8 cellular contexts compared by ENCODE assay signal in the genomic region with DNA sequence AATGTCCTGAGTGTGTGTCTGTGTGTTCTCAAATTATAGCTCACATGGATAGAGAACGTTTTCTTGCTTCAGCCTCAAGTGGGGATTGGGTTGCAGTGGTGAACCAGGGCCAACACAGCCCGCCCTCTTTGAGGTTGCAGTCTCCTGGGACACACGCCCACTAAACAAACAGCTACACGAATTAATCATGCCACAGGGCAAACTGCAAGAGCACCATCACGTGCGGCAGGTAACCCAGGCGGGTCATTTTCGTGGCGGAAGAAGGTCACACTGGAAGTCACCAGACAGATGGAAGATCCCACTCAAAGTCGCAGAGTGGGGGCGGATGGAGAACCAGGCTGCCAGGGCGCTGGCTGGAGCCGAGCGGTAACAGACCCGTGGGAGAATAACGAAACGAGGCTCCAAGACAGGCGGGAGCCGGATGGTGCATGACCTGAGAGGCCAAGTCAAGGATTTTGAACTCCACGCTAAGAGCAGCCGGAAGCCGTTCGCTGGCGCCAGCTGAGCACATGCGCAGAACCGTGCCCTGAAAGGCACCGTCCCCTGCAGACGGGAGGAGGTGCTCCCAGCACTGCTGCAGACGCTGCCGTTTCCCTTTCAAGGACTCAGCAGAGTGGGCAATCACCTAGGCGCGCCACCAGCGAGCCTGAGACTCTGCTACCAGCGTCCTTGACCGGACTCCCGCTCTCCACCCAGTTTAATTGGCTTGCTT. TPM values are rescaled to one million over a fixed set of nuclear protein-coding genes. Genes with fewer than 3 reads are reported as not detected.
DNase-seq lines count a peak whose midpoint lies in the region; ATAC-seq and TF ChIP-seq lines count a peak whose summit lies in the region.

No MANE protein-coding gene starts in this region.

- ATAC-seq in activated CD4-positive, alpha-beta T cell treated with anti-CD3 and anti-CD28 coated beads for 36 hours = peak; percentile 91
- ATAC-seq in HG03097 (IDR thresholded peaks at IDR 0.05; ENCODE audit: low FRiP score, unreplicated experiment) (peak; percentile 56), GM19452 (IDR thresholded peaks at IDR 0.05; ENCODE audit: unreplicated experiment) (no peak)

- H3K9me3 ChIP-seq in breast epithelium = no peaks in the 10 kb centered on the region

- H3K4me3 ChIP-seq in breast epithelium = peak overlapping the region in 2 of 3 donors; percentile 44 to 59

- no peaks in the 10 kb centered on the region for H3K36me3 ChIP-seq in breast epithelium

- POLR2A ChIA-PET in activated CD4-positive, alpha-beta T cell treated with anti-CD3 and anti-CD28 coated beads for 36 hours (lab: Charles Lee) = interaction anchor here (0.7 kb wide), 1 partner anchor 65 kb away, joined by 3 read pairs; no protein-coding TSS in a partner anchor

- H3K27ac Mint-ChIP-seq in activated CD4-positive, alpha-beta T cell treated with anti-CD3 and anti-CD28 coated beads for 36 hours = peak overlapping the region; percentile 81

- no peaks in the 10 kb centered on the region for H3K27me3 ChIP-seq in breast epithelium

- TF ChIP-seq POLR2A in breast epithelium (IDR thresholded peaks at IDR 0.05) = no peak

- intact Hi-C loops in activated CD4-positive, alpha-beta T cell treated with anti-CD3 and anti-CD28 coated beads for 36 hours (cut with DNase I, micrococcal nuclease) = no loop called here
- intact Hi-C loops in breast epithelium (cut with DNase I; ENCODE audit: low total_unique reads) = no loop called here

- H3K27me3 Mint-ChIP-seq in activated CD4-positive, alpha-beta T cell treated with anti-CD3 and anti-CD28 coated beads for 36 hours = peaks cover under 1% of the 10 kb centered on the region

- H3K27ac ChIP-seq in breast epithelium = peak overlapping the region; percentile 36 to 69

- H3K9me3 Mint-ChIP-seq in activated CD4-positive, alpha-beta T cell treated with anti-CD3 and anti-CD28 coated beads for 36 hours (ENCODE audit: low read depth) = peaks cover 2% of the 10 kb centered on the region

- H3K4me1 Mint-ChIP-seq in activated CD4-positive, alpha-beta T cell treated with anti-CD3 and anti-CD28 coated beads for 36 hours = peaks cover 25% of the 10 kb centered on the region

- no peaks in the 10 kb centered on the region for H3K4me1 ChIP-seq in breast epithelium

- peak; percentile 77 for DNase-seq in activated CD4-positive, alpha-beta T cell treated with anti-CD3 and anti-CD28 coated beads for 36 hours
- DNase-seq in activated CD4-positive, alpha-beta T cell treated with anti-CD3 and anti-CD28 coated beads, Interleukin-2, amount 50 U/mL, for 1 hour = no peak
- peak; percentile 95 to 96 for DNase-seq in NCI-H526 (lab: John Stamatoyannopoulos, UW)
- DNase-seq in breast epithelium (ENCODE audit: low spot score in 2 of 2) = peak in 1 of 2 donors; percentile 35
- peak; percentile 91 for DNase-seq in mesenteric fat pad (ENCODE audit: low spot score)
- DNase-seq in dedifferentiated amniotic fluid mesenchymal stem cell (ENCODE audit: extremely low spot score) = no peak

- H3K4me3 Mint-ChIP-seq in activated CD4-positive, alpha-beta T cell treated with anti-CD3 and anti-CD28 coated beads for 36 hours = peak overlapping the region; percentile 51

- CTCF ChIA-PET in activated CD4-positive, alpha-beta T cell treated with anti-CD3 and anti-CD28 coated beads for 36 hours (lab: Charles Lee) = no interaction called here

- no peak for TF ChIP-seq CTCF in breast epithelium (IDR thresholded peaks at IDR 0.05)

- no peaks in the 10 kb centered on the region for H3K36me3 Mint-ChIP-seq in activated CD4-positive, alpha-beta T cell treated with anti-CD3 and anti-CD28 coated beads for 36 hours (ENCODE audit: low read depth)

RNA-seq across cellular contexts. Expression of a gene that starts 10.7 kb away (rescaled TPM):
- total RNA-seq in activated CD4-positive, alpha-beta T cell treated with anti-CD3 and anti-CD28 coated beads for 36 hours = under 1 TPM; 0.54 to 0.91 TPM
- total RNA-seq in breast epithelium (10 to 100 TPM in 2 of 3 donors, 1 to 10 TPM in 1; 3.8 to 26.9 (median 12.3) TPM), mesenteric fat pad (23.8 TPM)

RNA-seq across cellular contexts. Expression of a gene that starts 26.4 kb away (rescaled TPM):
- total RNA-seq in activated CD4-positive, alpha-beta T cell treated with anti-CD3 and anti-CD28 coated beads for 36 hours = 10 to 100 TPM; 21.9 to 26.3 TPM
- 10 to 100 TPM; 28.8 to 35.0 (median 33.8) TPM for total RNA-seq in breast epithelium
- 27.8 TPM for total RNA-seq in mesenteric fat pad

Comparison
In these comparisons a context has a peak if more than half of its experiments do, and no peak if none do; other contexts are left out.
1. DNase-seq: peak in activated CD4-positive, alpha-beta T cell treated with anti-CD3 and anti-CD28 coated beads for 36 hours (single experiment), NCI-H526 (2 of 2) and mesenteric fat pad (single experiment); none in activated CD4-positive, alpha-beta T cell treated with anti-CD3 and anti-CD28 coated beads, Interleukin-2, amount 50 U/mL, for 1 hour (single experiment) and dedifferentiated amniotic fluid mesenchymal stem cell (single experiment).